Comparison of ENCODE assay signal across 8 cellular contexts in genomic region chr4:52641853-52642563, GRCh38. TPM values are rescaled to one million over a fixed set of nuclear protein-coding genes. Genes with fewer than 3 reads are reported as not detected.
DNase-seq lines count a peak whose midpoint lies in the region; ATAC-seq, FAIRE-seq and TF ChIP-seq lines count a peak whose summit lies in the region.

No MANE protein-coding gene starts in this region.

- RAD21 ChIA-PET in GM12878 (lab: Charles Lee; ENCODE audit: unreplicated experiment): interaction anchor here (1.1 to 2.1 kb wide), 2 partner anchors 16 to 799 kb away, joined by 3 to 8 read pairs; partner anchors contain the start of gene USP46

- no peak for DNase-seq in A549 (ENCODE audit: low read depth in 1 of 2, low spot score in 1 of 2)
- peak; percentile 67 for DNase-seq in GM12878 (ENCODE audit: low read depth, low spot score)
- DNase-seq in progenitor cell of endocrine pancreas (ENCODE audit: low spot score, unreplicated experiment): no peak
- no peak for DNase-seq in naive thymus-derived CD8-positive, alpha-beta T cell
- DNase-seq in activated gamma-delta T cell treated with Interleukin-2 at 50 U/mL for 16 hours: no peak
- DNase-seq in amygdala (lab: John Stamatoyannopoulos, UW): no peak

- no peak overlapping the region for H3K27ac Mint-ChIP-seq in progenitor cell of endocrine pancreas
- H3K27ac Mint-ChIP-seq in naive thymus-derived CD8-positive, alpha-beta T cell: no peak overlapping the region

- TF ChIP-seq POLR2A in A549 (IDR thresholded peaks at IDR 0.05; ENCODE audit: low read length) (no peak), GM12878 (IDR thresholded peaks at IDR 0.05; ENCODE audit: low read depth, low read length) (no peak)

- no peak for ATAC-seq in A549
- peak; percentile 81 for ATAC-seq in GM19351 (IDR thresholded peaks at IDR 0.05; ENCODE audit: unreplicated experiment)
- ATAC-seq in HG03097 (IDR thresholded peaks at IDR 0.05; ENCODE audit: low FRiP score, unreplicated experiment): peak; percentile 77
- peak; percentile 85 for ATAC-seq in GM12878
- no peak for ATAC-seq in naive thymus-derived CD8-positive, alpha-beta T cell

- 61% methylated on average over 3 of the region's 3 CpGs for whole genome bisulfite sequencing in A549 (ENCODE audit: missing lambda C conversion rate)
- WGBS in GM12878 (ENCODE audit: insufficient coverage, insufficient replicate concordance, low lambda C conversion rate, missing lambda C conversion rate): 10% methylated on average over 3 of the region's 3 CpGs

- no peaks in the 10 kb centered on the region for H3K9me3 Mint-ChIP-seq in progenitor cell of endocrine pancreas (ENCODE audit: low read depth)
- no peaks in the 10 kb centered on the region for H3K9me3 Mint-ChIP-seq in naive thymus-derived CD8-positive, alpha-beta T cell

- 0 out of 4 replicates have a peak, but pooled peaks cover 0 to 4% of the 10 kb centered on the region in 2 experiments for H3K36me3 ChIP-seq in GM12878 (ENCODE audit: control insufficient read depth in 2 of 2, insufficient read depth in 2 of 2, low read length in 1 of 2)

- BruUV-seq in GM12878 (replicated peaks; lab: Mats Ljungman, UMichigan): no TSS peak

- SMC1A ChIA-PET in GM12878 (lab: Charles Lee; ENCODE audit: uncharacterized antibody, unreplicated experiment): no interaction called here

- TF ChIP-seq EP300 in A549 (IDR thresholded peaks at IDR 0.05) (no peak), GM12878 (IDR thresholded peaks at IDR 0.05; ENCODE audit: borderline replicate concordance in 1 of 2, control insufficient read depth in 1 of 2, low read depth in 2 of 2, low read length in 2 of 2) (peak; percentile 91 to 96)

- no peaks in the 10 kb centered on the region for H3K9me3 ChIP-seq in A549
- H3K9me3 ChIP-seq in GM12878 (replicated peaks; ENCODE audit: control insufficient read depth, insufficient read depth, low read length): no peaks in the 10 kb centered on the region; the same call in 1 of the 3 replicates

- no peaks in the 10 kb centered on the region for H3K27me3 ChIP-seq in GM12878 (replicated peaks in 1 of 2; ENCODE audit: control insufficient read depth in 2 of 2, insufficient read depth in 2 of 2, low read length in 1 of 2)

- POLR2A ChIA-PET in A549 (lab: Yijun Ruan, JAX) (no interaction called here), GM12878 (lab: Charles Lee) (interaction anchor here (1.4 kb wide), 2 partner anchors 13 to 70 kb away, joined by 4 to 7 read pairs; no protein-coding TSS in a partner anchor)
- POLR2A ChIA-PET in naive thymus-derived CD8-positive, alpha-beta T cell (lab: Charles Lee): no interaction called here

- in situ Hi-C loops in GM12878 (cut with MboI): no loop called here

- H3K4me3 ChIP-seq in A549 (no peak overlapping the region), GM12878 (peak overlapping the region; percentile 14; the same call in 1 of the 2 replicates)

- no peaks in the 10 kb centered on the region for H4K20me1 ChIP-seq in GM12878 (ENCODE audit: control insufficient read depth, insufficient read depth)

- no peaks in the 10 kb centered on the region for H3K36me3 Mint-ChIP-seq in progenitor cell of endocrine pancreas (ENCODE audit: insufficient read depth)
- H3K36me3 Mint-ChIP-seq in naive thymus-derived CD8-positive, alpha-beta T cell: peaks cover 0 to 2% (median 0%) of the 10 kb centered on the region in 3 donors

- H3K27me3 Mint-ChIP-seq in progenitor cell of endocrine pancreas: no peaks in the 10 kb centered on the region
- no peaks in the 10 kb centered on the region for H3K27me3 Mint-ChIP-seq in naive thymus-derived CD8-positive, alpha-beta T cell

- no peak for FAIRE-seq in A549 (lab: Jason Lieb, UNC)
- peak; percentile 73 for FAIRE-seq in GM12878 (lab: Jason Lieb, UNC)

- H3K9ac ChIP-seq in GM12878 (ENCODE audit: control insufficient read depth, insufficient read depth, low read length): peak overlapping the region; percentile 26; the same call in 1 of the 2 replicates

- TF ChIP-seq RAD21 in A549 (conservative IDR thresholded peaks at IDR 0.05 in 1 of 2, IDR thresholded peaks at IDR 0.05 in 1 of 2): no peak
- no peak for TF ChIP-seq RAD21 in GM12878 (IDR thresholded peaks at IDR 0.05; ENCODE audit: insufficient read depth, low read depth, low read length)

- CTCF ChIA-PET in A549 (lab: Yijun Ruan, JAX): no interaction called here
- CTCF ChIA-PET in GM12878 (lab: Yijun Ruan, JAX): no interaction called here

- H3K4me1 ChIP-seq in A549 (peaks cover 4% of the 10 kb centered on the region; the same call in 2 of the 3 replicates), GM12878 (ENCODE audit: control insufficient read depth, insufficient read depth, low read length) (peaks cover 55% of the 10 kb centered on the region)

- H3K79me2 ChIP-seq in GM12878 (ENCODE audit: control insufficient read depth, insufficient read depth, low read length): peaks cover 61% of the 10 kb centered on the region

- no peak overlapping the region; the same call in 2 of the 3 replicates for H3K4me2 ChIP-seq in A549
- H3K4me2 ChIP-seq in GM12878 (ENCODE audit: control insufficient read depth, insufficient read depth): peak overlapping the region; percentile 71

- peaks cover 24% of the 10 kb centered on the region for H3K4me1 Mint-ChIP-seq in progenitor cell of endocrine pancreas (ENCODE audit: low read depth)
- peaks cover 0 to 14% (median 3%) of the 10 kb centered on the region in 4 donors for H3K4me1 Mint-ChIP-seq in naive thymus-derived CD8-positive, alpha-beta T cell

- TF ChIP-seq CTCF in A549 (IDR thresholded peaks at IDR 0.05): no peak
- no peak for TF ChIP-seq CTCF in GM12878 (IDR thresholded peaks at IDR 0.05 in 2 of 3, conservative IDR thresholded peaks at IDR 0.05 in 1 of 3; ENCODE audit: control insufficient read depth in 2 of 3, extremely low read depth in 1 of 3, insufficient read depth in 1 of 3, low read depth in 3 of 3, low read length in 3 of 3)
- TF ChIP-seq CTCF in progenitor cell of endocrine pancreas (IDR thresholded peaks at IDR 0.05; ENCODE audit: unreplicated experiment): no peak

- peak overlapping the region; percentile 15; the same call in 1 of the 2 replicates for H2AFZ ChIP-seq in GM12878 (ENCODE audit: control insufficient read depth, low read depth, low read length)

- intact Hi-C loops in GM12878 (cut with micrococcal nuclease; ENCODE audit: unreplicated experiment): loop anchor here (5.0 to 10.0 kb wide), 2 partner anchors 70 to 607 kb away; partner anchors contain the start of gene SGCB

- H3K27ac ChIP-seq in A549 (no peak overlapping the region), GM12878 (ENCODE audit: control insufficient read depth, insufficient read depth) (peak overlapping the region; percentile 70)

- H3K4me3 Mint-ChIP-seq in progenitor cell of endocrine pancreas (ENCODE audit: low read depth): no peak overlapping the region
- H3K4me3 Mint-ChIP-seq in naive thymus-derived CD8-positive, alpha-beta T cell: no peak overlapping the region

TF ChIP-seq in A549, 52 proteins besides CTCF, POLR2A, EP300 and RAD21:
- no peak for TF ChIP-seq FOXS1 (CRISPR knock-in tag; IDR thresholded peaks at IDR 0.05)
- TF ChIP-seq RFX5 (IDR thresholded peaks at IDR 0.05): no peak
- no peak for TF ChIP-seq ESRRA (IDR thresholded peaks at IDR 0.05; ENCODE audit: borderline replicate concordance, low read length)
- TF ChIP-seq EHMT2 (IDR thresholded peaks at IDR 0.05; ENCODE audit: low read depth): no peak
- TF ChIP-seq FOSL2 (IDR thresholded peaks at IDR 0.05): 0 out of 2 replicates have a peak, but pooled peaks have one; percentile 8
- no peak for TF ChIP-seq FOSL2 (CRISPR knock-in tag; IDR thresholded peaks at IDR 0.05)
- TF ChIP-seq RCOR1 (IDR thresholded peaks at IDR 0.05; ENCODE audit: low read depth, low read length): no peak

TF ChIP-seq in GM12878, 131 proteins besides CTCF, POLR2A, EP300 and RAD21 (continues in another document):
- TF ChIP-seq ETV6 (conservative IDR thresholded peaks at IDR 0.05 in 1 of 2, IDR thresholded peaks at IDR 0.05 in 1 of 2; ENCODE audit: borderline replicate concordance in 1 of 2, low read depth in 1 of 2): 0 out of 4 replicates have a peak, but pooled peaks of 1 of the 2 experiments have one; percentile 19
- TF ChIP-seq SP1 (IDR thresholded peaks at IDR 0.05; ENCODE audit: low read depth, low read length): no peak
- TF ChIP-seq IRF3 (IDR thresholded peaks at IDR 0.05): no peak
- TF ChIP-seq CREB1 (IDR thresholded peaks at IDR 0.05; ENCODE audit: low read depth): peak; percentile 43; the same call in 1 of the 2 replicates

RNA-seq across cellular contexts. Expression of gene USP46, which starts 17.1 kb away (rescaled TPM):
- polyA plus RNA-seq in A549 (2011; rRNA removed): 15.9 and 16.4 TPM in 2 replicates
- polyA plus RNA-seq in A549 (2012; cell fraction: cytosol; rRNA removed): 1.6 and 2.3 TPM in 2 replicates
- 1.3 and 1.7 TPM in 2 replicates for polyA plus RNA-seq in A549 (2012; cell fraction: nucleus; rRNA removed)
- 5.5 to 5.8 TPM (median 5.6 TPM) in 3 replicates for polyA plus RNA-seq in A549 (2017; fragmentation: RNase III; extraction: RNeasy Plus Mini Kit Qiagen cat#74134 plus additional on column Dnase treatment)
- polyA minus RNA-seq in A549 (2011; rRNA and poly(A)+ RNA removed): 8.2 and 13.5 TPM in 2 replicates
- total RNA-seq in GM12878 (2013; cell fraction: nucleolus; rRNA removed): 22.3 and 26.2 TPM in 2 replicates
- 6.7 and 8.4 TPM in 2 replicates for total RNA-seq in GM12878 (2014; rRNA removed)
- 10.4 and 11.6 TPM in 2 replicates for total RNA-seq in GM12878 (2014; rRNA removed; fragmentation: Illumina TruSeq; extraction: Trizol)
- 18.8 and 20.1 TPM in 2 replicates for total RNA-seq in GM12878 (2021)
- 3.1 TPM for polyA plus RNA-seq in GM12878 (2011; ENCODE audit: low read depth)
- 12.4 and 15.6 TPM in 2 replicates for polyA plus RNA-seq in GM12878 (2011; rRNA removed)
- 3.8 and 3.9 TPM in 2 replicates for polyA plus RNA-seq in GM12878 (2011; cell fraction: cytosol; rRNA removed)
- 9.0 and 12.8 TPM in 2 replicates for polyA plus RNA-seq in GM12878 (2011; cell fraction: nucleus; rRNA removed)
- polyA plus RNA-seq in GM12878 (2012): 4.7 and 6.8 TPM in 2 replicates
- polyA plus RNA-seq in GM12878 (2014; fragmentation: Illumina TruSeq; extraction: Trizol): 14.5 and 14.7 TPM in 2 replicates
- polyA plus RNA-seq in GM12878 (2014; fragmentation: Nextera tagmentation; extraction: Ambion mirVana): 1 to 10 TPM; 5.3 TPM
- 7.6 and 8.7 TPM in 2 replicates for polyA plus RNA-seq in GM12878 (2014; rRNA removed)
- polyA plus RNA-seq in GM12878 (2016; fragmentation: Nextera tagmentation; extraction: Ambion mirVana): 10 to 100 TPM; 13.1 to 13.2 TPM
- polyA minus RNA-seq in GM12878 (2011; rRNA and poly(A)+ RNA removed): 11.3 and 29.0 TPM in 2 replicates
- 3.1 and 4.0 TPM in 2 replicates for polyA minus RNA-seq in GM12878 (2011; cell fraction: cytosol; rRNA and poly(A)+ RNA removed)
- 9.1 and 15.4 TPM in 2 replicates for polyA minus RNA-seq in GM12878 (2011; cell fraction: nucleus; rRNA and poly(A)+ RNA removed)
- 33.1 and 33.6 TPM in 2 replicates for total RNA-seq in progenitor cell of endocrine pancreas
- 1 to 10 TPM; 2.7 to 3.9 TPM for total RNA-seq in naive thymus-derived CD8-positive, alpha-beta T cell
- polyA plus RNA-seq in naive thymus-derived CD8-positive, alpha-beta T cell: under 1 TPM in 2 of 3 donors, not detected in 1; 0.24 to 0.28 TPM

Comparison
In these comparisons a context has a peak if more than half of its experiments do, and no peak if none do; other contexts are left out.
1. ATAC-seq: peak in GM19351 (single experiment), HG03097 (single experiment) and GM12878 (single experiment); none in A549 (0 of 2) and naive thymus-derived CD8-positive, alpha-beta T cell (0 of 2).
2. Of the 24 proteins assayed by ChIP-seq in both GM12878 and A549: peak only in GM12878: BCL3, BHLHE40, EP300 and JUNB; only in A549: none; in both: none; in neither: 20.